ENCODE assay signal across 8 cellular contexts in the genomic region with DNA sequence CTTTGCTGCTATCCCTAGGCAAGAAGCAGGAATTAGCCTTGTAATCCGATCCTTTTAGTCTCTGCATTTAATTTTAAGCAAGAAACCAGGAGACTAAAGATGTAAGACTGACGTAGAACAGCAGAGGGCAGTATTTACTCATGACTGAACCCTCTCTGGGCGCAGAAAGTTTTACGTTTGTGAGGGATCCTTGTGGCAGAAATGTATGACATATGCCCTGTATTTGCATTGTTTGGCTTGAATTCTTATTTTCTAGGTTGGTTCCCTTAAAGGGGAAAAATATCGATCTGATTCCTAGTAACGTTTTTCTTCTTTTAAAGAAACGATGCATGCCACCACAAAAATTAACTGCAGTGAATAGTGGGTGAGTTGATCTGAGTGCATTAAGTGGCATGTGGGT. TPM values are rescaled to one million over a fixed set of nuclear protein-coding genes. Genes with fewer than 3 reads are reported as not detected.
DNase-seq lines count a peak whose midpoint lies in the region; ATAC-seq, FAIRE-seq and TF ChIP-seq lines count a peak whose summit lies in the region.

No MANE protein-coding gene starts in this region.

- peak; percentile 96 for FAIRE-seq in GM19239 (lab: Jason Lieb, UNC)

- DNase-seq in DMS114 treated with DMSO at 0.1 percent for 48 hours (lab: John Stamatoyannopoulos, UW; ENCODE audit: unreplicated experiment), result peak; percentile 52
- no peak for DNase-seq in GM19239 (ENCODE audit: insufficient read length, low spot score)
- peak; percentile 72 for DNase-seq in NCI-H345 (lab: John Stamatoyannopoulos, UW)
- DNase-seq in progenitor cell of endocrine pancreas (ENCODE audit: low spot score, unreplicated experiment), result peak; percentile 39
- DNase-seq in activated T-cell treated with anti-CD3 and anti-CD28 coated beads, Interleukin-2, amount 50 U/mL, for 1 hour, result no peak

- peak; percentile 53 for ATAC-seq in HG03439 (IDR thresholded peaks at IDR 0.05; ENCODE audit: unreplicated experiment)
- no peak for ATAC-seq in gastroesophageal sphincter

- H3K27ac Mint-ChIP-seq in progenitor cell of endocrine pancreas, result no peak overlapping the region

- peak overlapping the region in 2 of 4 donors; percentile 91 to 94 for H3K27ac ChIP-seq in gastroesophageal sphincter

- H3K36me3 Mint-ChIP-seq in progenitor cell of endocrine pancreas (ENCODE audit: insufficient read depth), result no peaks in the 10 kb centered on the region

- H3K4me1 ChIP-seq in gastroesophageal sphincter, result peaks cover 0 to 20% (median 8%) of the 10 kb centered on the region in 3 donors

- H3K4me3 Mint-ChIP-seq in progenitor cell of endocrine pancreas (ENCODE audit: low read depth), result peak overlapping the region; percentile 56

- peaks cover 0 to 8% (median 0%) of the 10 kb centered on the region in 3 donors for H3K9me3 ChIP-seq in gastroesophageal sphincter

- no peaks in the 10 kb centered on the region for H3K36me3 ChIP-seq in gastroesophageal sphincter

- H3K9me3 Mint-ChIP-seq in progenitor cell of endocrine pancreas (ENCODE audit: low read depth), result peaks cover 3% of the 10 kb centered on the region

- peak; percentile 56 for TF ChIP-seq CTCF in WI38 (IDR thresholded peaks at IDR 0.05; ENCODE audit: low read depth, low read length)
- peak; percentile 71 to 94 (median 87) for TF ChIP-seq CTCF in gastroesophageal sphincter (IDR thresholded peaks at IDR 0.05)
- peak; percentile 88 for TF ChIP-seq CTCF in progenitor cell of endocrine pancreas (IDR thresholded peaks at IDR 0.05; ENCODE audit: unreplicated experiment)

- TF ChIP-seq EP300 in gastroesophageal sphincter (IDR thresholded peaks at IDR 0.05), result no peak

- TF ChIP-seq POLR2A in gastroesophageal sphincter (IDR thresholded peaks at IDR 0.05), result no peak

- H3K4me3 ChIP-seq in WI38 (ENCODE audit: low read depth, low read length) (no peak overlapping the region), gastroesophageal sphincter (no peak overlapping the region)

- WGBS in gastroesophageal sphincter (ENCODE audit: low coverage in 1 of 2), 2 donors, result 0 to 2% methylated on average over 7 of the region's 7 CpGs

- H3K27me3 ChIP-seq in gastroesophageal sphincter, result no peaks in the 10 kb centered on the region

- peaks cover 18% of the 10 kb centered on the region for H3K4me1 Mint-ChIP-seq in progenitor cell of endocrine pancreas (ENCODE audit: low read depth)

- peaks cover 33% of the 10 kb centered on the region for H3K27me3 Mint-ChIP-seq in progenitor cell of endocrine pancreas

RNA-seq across cellular contexts. Expression of gene FAT4, which starts 1.3 kb away (rescaled TPM):
- total RNA-seq in gastroesophageal sphincter (10 to 100 TPM; 37.4 to 71.2 (median 41.1) TPM), progenitor cell of endocrine pancreas (1.7 and 2.5 TPM in 2 replicates)

Comparison
In these comparisons a context has a peak if more than half of its experiments do, and no peak if none do; other contexts are left out.
1. DNase-seq: peak in DMS114 treated with DMSO at 0.1 percent for 48 hours (single experiment), NCI-H345 (single experiment) and progenitor cell of endocrine pancreas (single experiment); none in GM19239 (single experiment) and activated T-cell treated with anti-CD3 and anti-CD28 coated beads, Interleukin-2, amount 50 U/mL, for 1 hour (single experiment).
2. RNA of gene FAT4, which starts 1.3 kb away (total RNA-seq): 37.4 to 71.2 TPM in gastroesophageal sphincter; 1.7 to 2.5 TPM in progenitor cell of endocrine pancreas; every median in the first group is over 10 times any median in the second.
3. Peak in every context shown above with its lines, with median percentiles within 50 percentile points of each other: CTCF ChIP-seq.